ENCODE assay signal across 21 cellular contexts in genomic region chr6:121242386-121242785, GRCh38.
DNase-seq lines count a peak whose midpoint lies in the region; ATAC-seq, FAIRE-seq and TF ChIP-seq lines count a peak whose summit lies in the region.
"Had no signal": no experiment of that assay in that cellular context is flagged by ENCODE, and none has a peak within 500 bp of the region (broad histone marks: within the 10 kb centered on the region; RNA-seq: fewer than 3 reads in every experiment).

No MANE protein-coding gene starts in this region.

- DNase-seq in A549 (ENCODE audit: low read depth in 1 of 2, low spot score in 1 of 2) (no peak), K562 (ENCODE audit: extremely low read depth in 1 of 4, low spot score in 3 of 4) (no peak), osteoblast (ENCODE audit: insufficient read length, low spot score, missing footprints) (peak; percentile 5), NCI-H748 (lab: John Stamatoyannopoulos, UW; ENCODE audit: unreplicated experiment) (no peak), MG63 (no peak), SKM-1 (lab: John Stamatoyannopoulos, UW; ENCODE audit: unreplicated experiment) (no peak)
- DNase-seq: 8988T; AML-193; Caco-2; Calu3; CD4-positive, alpha-beta T cell; CD8-positive, alpha-beta T cell; DMS79 treated with DMSO at 0.1 percent for 48 hours; GDM1 had no signal

- no peaks in the 10 kb centered on the region for H3K36me3 ChIP-seq in K562 (ENCODE audit: control insufficient read depth, insufficient read depth, low read length)
- no peaks in the 10 kb centered on the region for H3K36me3 ChIP-seq in osteoblast (ENCODE audit: insufficient read depth, low read length)
- peaks cover 2% of the 10 kb centered on the region; the same call in 1 of the 2 replicates for H3K36me3 ChIP-seq in MG63

- no peak for FAIRE-seq in A549 (lab: Jason Lieb, UNC)
- peak; percentile 6 for FAIRE-seq in G401.6 (lab: Jason Lieb, UNC)
- no peak for FAIRE-seq in K562 (lab: Jason Lieb, UNC)
- FAIRE-seq: D721Med, GM12878, GM12892, GM18507 had no signal

- no peak overlapping the region for H3K9ac ChIP-seq in K562 (ENCODE audit: insufficient read depth in 1 of 2, low read depth in 2 of 2, low read length in 2 of 2)
- H3K9ac ChIP-seq: BLaER1 treated with 17β-estradiol and CSF1 and Interleukin-3, amounts not matched to agents 10 nM and 100 nM had no signal

- in situ Hi-C loops in K562 (cut with MboI), result no loop called here

- H3K79me2 ChIP-seq in K562 (ENCODE audit: control insufficient read depth, insufficient read depth, low read length) (no peaks in the 10 kb centered on the region), osteoblast (ENCODE audit: insufficient read depth, low read length) (no peaks in the 10 kb centered on the region)

- H2AFZ ChIP-seq in K562 (ENCODE audit: low read depth, low read length) (no peak overlapping the region), osteoblast (ENCODE audit: low read length) (no peak overlapping the region)

- H3K4me2 ChIP-seq in A549 (no peak overlapping the region), K562 (ENCODE audit: insufficient read depth, low read length) (no peak overlapping the region), osteoblast (ENCODE audit: insufficient read depth, low read length) (no peak overlapping the region)
- H3K4me2 ChIP-seq: BLaER1 treated with 17β-estradiol and CSF1 and Interleukin-3, amounts not matched to agents 10 nM and 100 nM had no signal

- H3K4me1 ChIP-seq in A549 (no peaks in the 10 kb centered on the region), K562 (replicated peaks in 1 of 2; ENCODE audit: control insufficient read depth in 2 of 2, insufficient read depth in 2 of 2, low read length in 2 of 2) (no peaks in the 10 kb centered on the region), osteoblast (ENCODE audit: insufficient read depth, low read length) (no peaks in the 10 kb centered on the region)
- H3K4me1 ChIP-seq: BLaER1 treated with 17β-estradiol and CSF1 and Interleukin-3, amounts not matched to agents 10 nM and 100 nM; Caco-2 had no signal

- BruUV-seq in K562 (replicated peaks; lab: Mats Ljungman, UMichigan), result no TSS peak

- 88% methylated on average over 2 of the region's 2 CpGs for WGBS in A549 (ENCODE audit: missing lambda C conversion rate)
- 8% methylated on average over 2 of the region's 2 CpGs for WGBS in K562 (ENCODE audit: insufficient coverage, low coverage, missing lambda C conversion rate)

- ATAC-seq in A549 (no peak), K562 (no peak)
- ATAC-seq: CD8-positive, alpha-beta T cell; GM12878 had no signal

- H3K9me3 ChIP-seq in A549, result no peaks in the 10 kb centered on the region
- H3K9me3 ChIP-seq in K562 (replicated peaks; ENCODE audit: control insufficient read depth, insufficient read depth, low read depth, low read length), result no peaks in the 10 kb centered on the region; the same call in 1 of the 2 replicates
- H3K9me3 ChIP-seq in osteoblast (ENCODE audit: low read depth, low read length), result no peaks in the 10 kb centered on the region
- H3K9me3 ChIP-seq in MG63, result peaks cover 4% of the 10 kb centered on the region
- H3K9me3 ChIP-seq: Caco-2 had no signal

- no peak for TF ChIP-seq RAD21 in A549 (conservative IDR thresholded peaks at IDR 0.05 in 1 of 2, IDR thresholded peaks at IDR 0.05 in 1 of 2)
- TF ChIP-seq RAD21 in K562 (CRISPR knock-in tag; conservative IDR thresholded peaks at IDR 0.05 in 1 of 2, IDR thresholded peaks at IDR 0.05 in 1 of 2), result no peak

- CTCF ChIA-PET in A549 (lab: Yijun Ruan, JAX), result no interaction called here
- CTCF ChIA-PET in K562 (lab: Yijun Ruan, JAX; ENCODE audit: low intra/inter-chr PET ratio), result no interaction called here

- no peaks in the 10 kb centered on the region for H3K9me1 ChIP-seq in K562 (ENCODE audit: control insufficient read depth, insufficient read depth, low read length)

- no peak overlapping the region for H3K4me3 ChIP-seq in A549
- no peak overlapping the region for H3K4me3 ChIP-seq in K562
- H3K4me3 ChIP-seq in osteoblast (ENCODE audit: insufficient read depth, low read length), result no peak overlapping the region
- H3K4me3 ChIP-seq in MG63, result no peak overlapping the region
- H3K4me3 ChIP-seq: BLaER1 treated with 17β-estradiol and CSF1 and Interleukin-3, amounts not matched to agents 10 nM and 100 nM; GM12878 had no signal

- intact Hi-C loops in K562 (cut with micrococcal nuclease), result no loop called here

- TF ChIP-seq EP300 in A549 (IDR thresholded peaks at IDR 0.05), result no peak
- TF ChIP-seq EP300 in K562 (IDR thresholded peaks at IDR 0.05; ENCODE audit: low read length), result no peak

- POLR2A ChIA-PET in A549 (lab: Yijun Ruan, JAX) (no interaction called here), K562 (lab: Yijun Ruan, JAX) (no interaction called here)

- no peaks in the 10 kb centered on the region for H4K20me1 ChIP-seq in K562 (replicated peaks; ENCODE audit: control insufficient read depth, insufficient read depth, low read length)
- no peaks in the 10 kb centered on the region for H4K20me1 ChIP-seq in osteoblast (ENCODE audit: insufficient read depth, low read length)
- H4K20me1 ChIP-seq: BLaER1 treated with 17β-estradiol and CSF1 and Interleukin-3, amounts not matched to agents 10 nM and 100 nM had no signal

- TF ChIP-seq POLR2A in A549 (IDR thresholded peaks at IDR 0.05; ENCODE audit: low read length) (no peak), K562 (conservative IDR thresholded peaks at IDR 0.05) (no peak)

- H3K27me3 ChIP-seq in K562 (ENCODE audit: control insufficient read depth in 2 of 2, insufficient read depth in 2 of 2, low read length in 2 of 2) (no peaks in the 10 kb centered on the region), osteoblast (ENCODE audit: insufficient read depth, low read length) (no peaks in the 10 kb centered on the region), MG63 (no peaks in the 10 kb centered on the region)
- H3K27me3 ChIP-seq: BLaER1 treated with 17β-estradiol and CSF1 and Interleukin-3, amounts not matched to agents 10 nM and 100 nM had no signal

- H3K27ac ChIP-seq in A549, result no peak overlapping the region
- H3K27ac ChIP-seq in K562 (ENCODE audit: extremely low read depth, low read depth, low read length), result no peak overlapping the region
- no peak overlapping the region for H3K27ac ChIP-seq in osteoblast (ENCODE audit: low read depth, low read length)
- H3K27ac ChIP-seq: BLaER1 treated with 17β-estradiol and CSF1 and Interleukin-3, amounts not matched to agents 10 nM and 100 nM; C4-2B had no signal

- no peak for TF ChIP-seq CTCF in A549 (IDR thresholded peaks at IDR 0.05)
- TF ChIP-seq CTCF in K562 (IDR thresholded peaks at IDR 0.05 in 2 of 3, conservative IDR thresholded peaks at IDR 0.05 in 1 of 3; ENCODE audit: insufficient read depth in 2 of 3, low read depth in 1 of 3, low read length in 3 of 3), result no peak
- no peak for TF ChIP-seq CTCF in osteoblast (IDR thresholded peaks at IDR 0.05; ENCODE audit: extremely low read depth, low read depth, low read length)

TF ChIP-seq in A549, 52 proteins besides CTCF, POLR2A, EP300 and RAD21:
- TF ChIP-seq MAFK (IDR thresholded peaks at IDR 0.05; ENCODE audit: partially characterized antibody) (peak; percentile 79), ZFP36 (IDR thresholded peaks at IDR 0.05; ENCODE audit: borderline replicate concordance, partially characterized antibody) (no peak), HMGXB4 (CRISPR knock-in tag; IDR thresholded peaks at IDR 0.05; ENCODE audit: borderline replicate concordance) (no peak), HDAC2 (IDR thresholded peaks at IDR 0.05) (no peak)

TF ChIP-seq in K562, 482 proteins besides CTCF, POLR2A, EP300 and RAD21:
- TF ChIP-seq NR1H2 (CRISPR knock-in tag; IDR thresholded peaks at IDR 0.05) (no peak), ZNF174 (CRISPR knock-in tag; IDR thresholded peaks at IDR 0.05) (no peak), ZNF444 (CRISPR knock-in tag; IDR thresholded peaks at IDR 0.05) (no peak), MAFK (IDR thresholded peaks at IDR 0.05; ENCODE audit: low read length) (peak; percentile 85), MAFG (tag; conservative IDR thresholded peaks at IDR 0.05) (peak; percentile 34; the same call in 1 of the 2 replicates), ZNF316 (IDR thresholded peaks at IDR 0.05) (peak; percentile 88), MAFF (IDR thresholded peaks at IDR 0.05; ENCODE audit: low read length) (peak; percentile 72), C11orf30 (IDR thresholded peaks at IDR 0.05; ENCODE audit: low read depth) (peak; percentile 64)
TF ChIP-seq in K562: peak in this region for 5.

Comparison
In these comparisons a context has a peak if more than half of its experiments do, and no peak if none do; other contexts are left out.
1. Of the 35 proteins assayed by ChIP-seq in both K562 and A549: peak only in K562: none; only in A549: none; in both: MAFK; in neither: 34.